Comparison of ENCODE assay signal across 8 cellular contexts in genomic region chr10:61752111-61753011, GRCh38.
DNase-seq lines count a peak whose midpoint lies in the region; ATAC-seq and TF ChIP-seq lines count a peak whose summit lies in the region.

No MANE protein-coding gene starts in this region.

- no peak for TF ChIP-seq CTCF in lower lobe of right lung (IDR thresholded peaks at IDR 0.05)
- no peak for TF ChIP-seq CTCF in glutamatergic neuron (IDR thresholded peaks at IDR 0.05; ENCODE audit: partially characterized antibody, unreplicated experiment)

- no peaks in the 10 kb centered on the region for H3K9me3 ChIP-seq in lower lobe of right lung

- ATAC-seq in activated T-cell treated with anti-CD3 and anti-CD28 coated beads, Interleukin-2, amount 50 U/mL, for 72 hours (replicated peaks in 1 of 2) = peak; percentile 31 to 36
- ATAC-seq in HG03378 (IDR thresholded peaks at IDR 0.05; ENCODE audit: unreplicated experiment) (peak; percentile 66), lower lobe of right lung (peak; percentile 35 to 73), HG03045 (IDR thresholded peaks at IDR 0.05; ENCODE audit: unreplicated experiment) (no peak)

- no peak overlapping the region for H3K4me3 ChIP-seq in lower lobe of right lung

- H3K27ac Mint-ChIP-seq in activated T-cell treated with anti-CD3 and anti-CD28 coated beads, Interleukin-2, amount 50 U/mL, for 72 hours = peak overlapping the region; percentile 96
- peak overlapping the region; percentile 81 for H3K27ac Mint-ChIP-seq in activated T-helper 2 cell treated with anti-CD3 and anti-CD28 coated beads, Interferon-gamma antibody, Interleukin-2, Interleukin-4, amounts not matched to agents 10 μg/mL and 5 μg/mL and 100 μg/mL, durations not matched to agents 14 hours and 24 hours and 36 hours
- H3K27ac Mint-ChIP-seq in glutamatergic neuron (ENCODE audit: unreplicated experiment) = no peak overlapping the region

- H3K27ac ChIP-seq in lower lobe of right lung = no peak overlapping the region

- peaks cover 29% of the 10 kb centered on the region for H3K4me1 Mint-ChIP-seq in activated T-cell treated with anti-CD3 and anti-CD28 coated beads, Interleukin-2, amount 50 U/mL, for 72 hours (ENCODE audit: low read depth)
- peaks cover 42% of the 10 kb centered on the region for H3K4me1 Mint-ChIP-seq in activated T-helper 2 cell treated with anti-CD3 and anti-CD28 coated beads, Interferon-gamma antibody, Interleukin-2, Interleukin-4, amounts not matched to agents 10 μg/mL and 5 μg/mL and 100 μg/mL, durations not matched to agents 14 hours and 24 hours and 36 hours (ENCODE audit: low read depth)
- H3K4me1 Mint-ChIP-seq in glutamatergic neuron (ENCODE audit: low read depth, unreplicated experiment) = no peaks in the 10 kb centered on the region

- H3K9me3 Mint-ChIP-seq in activated T-cell treated with anti-CD3 and anti-CD28 coated beads, Interleukin-2, amount 50 U/mL, for 72 hours = no peaks in the 10 kb centered on the region
- peaks cover 4% of the 10 kb centered on the region for H3K9me3 Mint-ChIP-seq in activated T-helper 2 cell treated with anti-CD3 and anti-CD28 coated beads, Interferon-gamma antibody, Interleukin-2, Interleukin-4, amounts not matched to agents 10 μg/mL and 5 μg/mL and 100 μg/mL, durations not matched to agents 14 hours and 24 hours and 36 hours
- H3K9me3 Mint-ChIP-seq in glutamatergic neuron (ENCODE audit: unreplicated experiment) = no peaks in the 10 kb centered on the region

- H3K27me3 ChIP-seq in lower lobe of right lung (ENCODE audit: low read depth) = no peaks in the 10 kb centered on the region

- peaks cover 21% of the 10 kb centered on the region for H3K4me1 ChIP-seq in lower lobe of right lung

- H3K36me3 Mint-ChIP-seq in activated T-cell treated with anti-CD3 and anti-CD28 coated beads, Interleukin-2, amount 50 U/mL, for 72 hours (ENCODE audit: insufficient read depth in 2 of 2) = no peaks in the 10 kb centered on the region
- H3K36me3 Mint-ChIP-seq in activated T-helper 2 cell treated with anti-CD3 and anti-CD28 coated beads, Interferon-gamma antibody, Interleukin-2, Interleukin-4, amounts not matched to agents 10 μg/mL and 5 μg/mL and 100 μg/mL, durations not matched to agents 14 hours and 24 hours and 36 hours (ENCODE audit: low read depth) = peaks cover under 1% of the 10 kb centered on the region
- H3K36me3 Mint-ChIP-seq in glutamatergic neuron (ENCODE audit: unreplicated experiment) = no peaks in the 10 kb centered on the region

- peak overlapping the region; percentile 52 to 77 for H3K4me3 Mint-ChIP-seq in activated T-cell treated with anti-CD3 and anti-CD28 coated beads, Interleukin-2, amount 50 U/mL, for 72 hours
- peak overlapping the region; percentile 18 for H3K4me3 Mint-ChIP-seq in activated T-helper 2 cell treated with anti-CD3 and anti-CD28 coated beads, Interferon-gamma antibody, Interleukin-2, Interleukin-4, amounts not matched to agents 10 μg/mL and 5 μg/mL and 100 μg/mL, durations not matched to agents 14 hours and 24 hours and 36 hours (ENCODE audit: low read depth)
- no peak overlapping the region for H3K4me3 Mint-ChIP-seq in glutamatergic neuron (ENCODE audit: unreplicated experiment)

- no peak for DNase-seq in activated T-cell treated with anti-CD3 and anti-CD28 coated beads, Interleukin-2, amount 50 U/mL, for 72 hours
- no peak for DNase-seq in activated T-cell treated with anti-CD3 and anti-CD28 coated beads, Interleukin-2, amount 50 U/mL, for 1 hour
- DNase-seq in activated T-helper 2 cell treated with anti-CD3 and anti-CD28 coated beads, Interferon-gamma antibody, Interleukin-2, Interleukin-4, amounts not matched to agents 10 μg/mL and 5 μg/mL and 100 μg/mL, durations not matched to agents 14 hours and 24 hours and 36 hours (ENCODE audit: low spot score) = no peak
- no peak for DNase-seq in lower lobe of right lung
- no peak for DNase-seq in glutamatergic neuron
- no peak for DNase-seq in Ammon's horn (ENCODE audit: low spot score)

- intact Hi-C loops in activated T-helper 2 cell treated with anti-CD3 and anti-CD28 coated beads, Interferon-gamma antibody, Interleukin-2, Interleukin-4, amounts not matched to agents 10 μg/mL and 5 μg/mL and 100 μg/mL, durations not matched to agents 14 hours and 24 hours and 36 hours (cut with micrococcal nuclease) = loop anchor here (2.0 to 10.0 kb wide), 5 partner anchors 32 to 492 kb away; no protein-coding TSS in a partner anchor
- intact Hi-C loops in lower lobe of right lung (cut with DNase I) = no loop called here

- no peaks in the 10 kb centered on the region for H3K36me3 ChIP-seq in lower lobe of right lung

- no peaks in the 10 kb centered on the region for H3K27me3 Mint-ChIP-seq in activated T-cell treated with anti-CD3 and anti-CD28 coated beads, Interleukin-2, amount 50 U/mL, for 72 hours (ENCODE audit: low read depth)
- H3K27me3 Mint-ChIP-seq in activated T-helper 2 cell treated with anti-CD3 and anti-CD28 coated beads, Interferon-gamma antibody, Interleukin-2, Interleukin-4, amounts not matched to agents 10 μg/mL and 5 μg/mL and 100 μg/mL, durations not matched to agents 14 hours and 24 hours and 36 hours (ENCODE audit: low read depth) = no peaks in the 10 kb centered on the region
- H3K27me3 Mint-ChIP-seq in glutamatergic neuron (ENCODE audit: unreplicated experiment) = no peaks in the 10 kb centered on the region
